In the genomic region with DNA sequence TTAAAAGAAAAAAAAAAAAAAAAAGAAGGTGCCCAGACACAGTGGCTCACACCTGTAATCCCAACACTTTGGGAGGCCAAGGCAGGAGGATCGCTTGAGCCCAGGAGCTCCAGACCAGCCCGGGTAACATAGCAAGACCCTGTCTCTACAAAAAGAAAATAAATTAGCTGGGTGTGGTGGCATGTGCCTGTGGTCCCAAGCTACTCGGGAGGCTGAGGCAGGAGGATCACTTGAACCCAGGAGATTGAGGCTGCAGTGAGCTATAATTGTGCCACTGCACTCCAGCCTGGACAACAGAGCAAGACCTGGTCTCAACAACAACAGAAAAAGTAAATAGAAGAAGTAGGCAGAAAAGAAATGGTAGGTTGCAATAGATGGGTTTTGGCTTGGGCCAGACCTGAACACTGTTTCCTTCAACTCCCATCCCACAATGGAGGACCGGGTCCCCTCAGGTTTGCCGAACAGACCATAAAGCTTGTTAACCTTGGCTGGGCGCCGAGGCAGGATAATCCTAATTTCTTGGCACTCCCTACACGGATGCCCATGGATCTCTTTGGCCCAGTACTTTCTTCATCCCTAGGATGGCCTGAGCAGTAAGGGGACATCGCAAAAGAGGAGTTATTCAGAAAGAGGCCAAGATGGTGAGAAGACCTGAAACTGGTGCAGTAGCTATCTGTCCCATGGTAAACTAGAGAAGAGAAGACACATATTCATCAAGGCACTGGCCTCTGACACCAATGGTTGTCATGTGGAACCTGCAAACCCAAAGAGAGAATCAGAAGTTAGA, we compare ENCODE assay signal across 23 cellular contexts.
DNase-seq lines count a peak whose midpoint lies in the region; ATAC-seq and TF ChIP-seq lines count a peak whose summit lies in the region.
"Had no signal": no experiment of that assay in that cellular context is flagged by ENCODE, and none has a peak within 500 bp of the region (broad histone marks: within the 10 kb centered on the region; RNA-seq: fewer than 3 reads in every experiment).

No MANE protein-coding gene starts in this region.

- H4K20me1 ChIP-seq in Loucy (ENCODE audit: insufficient read depth, low read length, poor library complexity, severe bottlenecking) = no peaks in the 10 kb centered on the region

- H3K9ac ChIP-seq in Loucy (ENCODE audit: low read depth, low read length, poor library complexity, severe bottlenecking) = no peak overlapping the region

- H3K79me2 ChIP-seq in Loucy (ENCODE audit: insufficient read depth, low read length) = no peaks in the 10 kb centered on the region

- peaks cover 5% of the 10 kb centered on the region for H3K27me3 Mint-ChIP-seq in activated CD4-positive, alpha-beta T cell treated with anti-CD3 and anti-CD28 coated beads, Interleukin-2, amount 10 ng/mL, durations not matched to agents 7 days and 5 days
- no peaks in the 10 kb centered on the region for H3K27me3 Mint-ChIP-seq in activated naive CD8-positive, alpha-beta T cell treated with anti-CD3 and anti-CD28 coated beads, Interleukin-2, amount 10 ng/mL, durations not matched to agents 7 days and 5 days
- H3K27me3 Mint-ChIP-seq: T-cell had no signal

- no peaks in the 10 kb centered on the region for H3K27me3 ChIP-seq in Loucy (ENCODE audit: insufficient read depth, low read length, poor library complexity, severe bottlenecking)
- H3K27me3 ChIP-seq: BE2C, pancreas, right atrium auricular region had no signal

- no peaks in the 10 kb centered on the region for H3K9me3 Mint-ChIP-seq in activated CD4-positive, alpha-beta T cell treated with anti-CD3 and anti-CD28 coated beads, Interleukin-2, amount 10 ng/mL, durations not matched to agents 7 days and 5 days
- no peaks in the 10 kb centered on the region for H3K9me3 Mint-ChIP-seq in activated naive CD8-positive, alpha-beta T cell treated with anti-CD3 and anti-CD28 coated beads, Interleukin-2, amount 10 ng/mL, durations not matched to agents 7 days and 5 days
- no peaks in the 10 kb centered on the region for H3K9me3 Mint-ChIP-seq in stimulated activated effector memory CD8-positive, alpha-beta T cell treated with anti-CD3 and anti-CD28 coated beads, Interleukin-12 subunit alpha, Interleukin-12 subunit beta, amount 100 ng/mL, for 72 hours
- H3K9me3 Mint-ChIP-seq: HFFc6, nephron, T-cell had no signal

- peaks cover 3% of the 10 kb centered on the region for H3K36me3 Mint-ChIP-seq in activated CD4-positive, alpha-beta T cell treated with anti-CD3 and anti-CD28 coated beads, Interleukin-2, amount 10 ng/mL, durations not matched to agents 7 days and 5 days (ENCODE audit: low read depth)
- peaks cover 7% of the 10 kb centered on the region for H3K36me3 Mint-ChIP-seq in activated naive CD8-positive, alpha-beta T cell treated with anti-CD3 and anti-CD28 coated beads, Interleukin-2, amount 10 ng/mL, durations not matched to agents 7 days and 5 days
- H3K36me3 Mint-ChIP-seq in stimulated activated effector memory CD8-positive, alpha-beta T cell treated with anti-CD3 and anti-CD28 coated beads, Interleukin-12 subunit alpha, Interleukin-12 subunit beta, amount 100 ng/mL, for 72 hours = no peaks in the 10 kb centered on the region
- H3K36me3 Mint-ChIP-seq: T-cell had no signal

- H3K9me3 ChIP-seq in Loucy (ENCODE audit: insufficient read depth, low read depth, low read length) = no peaks in the 10 kb centered on the region
- H3K9me3 ChIP-seq: A549, BE2C, Caco-2, pancreas, right atrium auricular region had no signal

- H3K27ac Mint-ChIP-seq in activated CD4-positive, alpha-beta T cell treated with anti-CD3 and anti-CD28 coated beads, Interleukin-2, amount 10 ng/mL, durations not matched to agents 7 days and 5 days = peak overlapping the region; percentile 32
- peak overlapping the region; percentile 56 for H3K27ac Mint-ChIP-seq in activated naive CD8-positive, alpha-beta T cell treated with anti-CD3 and anti-CD28 coated beads, Interleukin-2, amount 10 ng/mL, durations not matched to agents 7 days and 5 days
- no peak overlapping the region for H3K27ac Mint-ChIP-seq in stimulated activated effector memory CD8-positive, alpha-beta T cell treated with anti-CD3 and anti-CD28 coated beads, Interleukin-12 subunit alpha, Interleukin-12 subunit beta, amount 100 ng/mL, for 72 hours
- H3K27ac Mint-ChIP-seq: HFFc6, nephron had no signal

- no peaks in the 10 kb centered on the region for H3K4me1 ChIP-seq in Loucy (ENCODE audit: insufficient read depth, low read length, poor library complexity, severe bottlenecking)
- H3K4me1 ChIP-seq: A549, BE2C, Caco-2, pancreas, right atrium auricular region had no signal

- H3K36me3 ChIP-seq in Loucy (ENCODE audit: insufficient read depth, low read length) = no peaks in the 10 kb centered on the region
- H3K36me3 ChIP-seq: BE2C, pancreas, right atrium auricular region had no signal

- H3F3A ChIP-seq in Loucy (ENCODE audit: low read depth) = no peaks in the 10 kb centered on the region

- CTCF ChIA-PET in activated CD4-positive, alpha-beta T cell treated with anti-CD3 and anti-CD28 coated beads, Interleukin-2, amount 10 ng/mL, durations not matched to agents 7 days and 5 days (lab: Charles Lee) = interaction anchor here (0.6 to 2.7 kb wide), 35 partner anchors 9 to 1971 kb away, joined by 3 to 56 read pairs (median 3); partner anchors contain the start of gene CCND2

- POLR2A ChIA-PET in activated CD4-positive, alpha-beta T cell treated with anti-CD3 and anti-CD28 coated beads, Interleukin-2, amount 10 ng/mL, durations not matched to agents 7 days and 5 days (lab: Charles Lee) = interaction anchor here (1.5 to 1.6 kb wide), 2 partner anchors 161 to 168 kb away, joined by 4 to 12 read pairs; no protein-coding TSS in a partner anchor
- POLR2A ChIA-PET in activated naive CD8-positive, alpha-beta T cell treated with anti-CD3 and anti-CD28 coated beads, Interleukin-2, amount 10 ng/mL, durations not matched to agents 7 days and 5 days (lab: Charles Lee) = interaction anchor here (0.6 to 4.3 kb wide), 17 partner anchors 8 to 181 kb away, joined by 3 to 160 read pairs (median 9); partner anchors contain the start of gene CCND2

- H3K4me1 Mint-ChIP-seq in activated CD4-positive, alpha-beta T cell treated with anti-CD3 and anti-CD28 coated beads, Interleukin-2, amount 10 ng/mL, durations not matched to agents 7 days and 5 days = peaks cover 65% of the 10 kb centered on the region
- H3K4me1 Mint-ChIP-seq in activated naive CD8-positive, alpha-beta T cell treated with anti-CD3 and anti-CD28 coated beads, Interleukin-2, amount 10 ng/mL, durations not matched to agents 7 days and 5 days = peaks cover 54% of the 10 kb centered on the region
- peaks cover 47% of the 10 kb centered on the region for H3K4me1 Mint-ChIP-seq in stimulated activated effector memory CD8-positive, alpha-beta T cell treated with anti-CD3 and anti-CD28 coated beads, Interleukin-12 subunit alpha, Interleukin-12 subunit beta, amount 100 ng/mL, for 72 hours

- no peak for TF ChIP-seq CTCF in Loucy (conservative IDR thresholded peaks at IDR 0.05; ENCODE audit: low read length)

- DNase-seq in activated CD4-positive, alpha-beta T cell treated with anti-CD3 and anti-CD28 coated beads, Interleukin-2, amount 10 ng/mL, durations not matched to agents 7 days and 5 days = no peak
- no peak for DNase-seq in activated CD4-positive, alpha-beta T cell treated with anti-CD3 and anti-CD28 coated beads, Interleukin-2, amount 50 U/mL, for 48 hours
- no peak for DNase-seq in activated naive CD8-positive, alpha-beta T cell treated with anti-CD3 and anti-CD28 coated beads, Interleukin-2, amount 10 ng/mL, durations not matched to agents 7 days and 5 days
- DNase-seq in stimulated activated effector memory CD8-positive, alpha-beta T cell treated with anti-CD3 and anti-CD28 coated beads, Interleukin-12 subunit alpha, Interleukin-12 subunit beta, amount 100 ng/mL, for 72 hours (ENCODE audit: low spot score in 2 of 2) = peak in 1 of 2 donors; percentile 49
- no peak for DNase-seq in GDM1 (lab: John Stamatoyannopoulos, UW)
- DNase-seq in NCI-H82 treated with DMSO at 0.1 percent for 48 hours (lab: John Stamatoyannopoulos, UW; ENCODE audit: unreplicated experiment) = no peak
- DNase-seq in germinal center (ENCODE audit: low spot score) = no peak
- DNase-seq: aorta, BE2C, cerebellar nuclear complex, DMS79 treated with DMSO at 0.1 percent for 48 hours, left cardiac atrium, NCI-H1048, NCI-H187 treated with DMSO at 0.1 percent for 48 hours, NCI-H748 treated with DMSO at 0.1 percent for 48 hours had no signal

- no peaks in the 10 kb centered on the region for H3K9me2 ChIP-seq in Loucy (replicated peaks; ENCODE audit: low read depth, low read length)

- no peak overlapping the region for H2AFZ ChIP-seq in Loucy (ENCODE audit: low read length)

- ATAC-seq in activated naive CD8-positive, alpha-beta T cell treated with anti-CD3 and anti-CD28 coated beads, Interleukin-2, amount 10 ng/mL, durations not matched to agents 7 days and 5 days (ENCODE audit: low read depth) = no peak
- ATAC-seq in stimulated activated effector memory CD8-positive, alpha-beta T cell treated with anti-CD3 and anti-CD28 coated beads, Interleukin-12 subunit alpha, Interleukin-12 subunit beta, amount 100 ng/mL, for 72 hours = no peak

- peak overlapping the region; percentile 35 for H3K4me3 ChIP-seq in Loucy (ENCODE audit: low read length, poor library complexity, severe bottlenecking)
- H3K4me3 ChIP-seq: A549, pancreas, right atrium auricular region had no signal

- H3K4me2 ChIP-seq in Loucy (ENCODE audit: low read depth, low read length, poor library complexity, severe bottlenecking) = peak overlapping the region; percentile 41
- H3K4me2 ChIP-seq: A549 had no signal

- no peak overlapping the region for H3K4me3 Mint-ChIP-seq in activated CD4-positive, alpha-beta T cell treated with anti-CD3 and anti-CD28 coated beads, Interleukin-2, amount 10 ng/mL, durations not matched to agents 7 days and 5 days
- no peak overlapping the region for H3K4me3 Mint-ChIP-seq in activated naive CD8-positive, alpha-beta T cell treated with anti-CD3 and anti-CD28 coated beads, Interleukin-2, amount 10 ng/mL, durations not matched to agents 7 days and 5 days
- peak overlapping the region; percentile 48 for H3K4me3 Mint-ChIP-seq in stimulated activated effector memory CD8-positive, alpha-beta T cell treated with anti-CD3 and anti-CD28 coated beads, Interleukin-12 subunit alpha, Interleukin-12 subunit beta, amount 100 ng/mL, for 72 hours
- H3K4me3 Mint-ChIP-seq: HFFc6, nephron had no signal
